Comparison of ENCODE assay signal across 10 cellular contexts in genomic region chr4:108139089-108139488, GRCh38. TPM values are rescaled to one million over a fixed set of nuclear protein-coding genes. Genes with fewer than 3 reads are reported as not detected.
DNase-seq lines count a peak whose midpoint lies in the region; ATAC-seq and TF ChIP-seq lines count a peak whose summit lies in the region.
"Had no signal": no experiment of that assay in that cellular context is flagged by ENCODE, and none has a peak within 500 bp of the region (broad histone marks: within the 10 kb centered on the region; RNA-seq: fewer than 3 reads in every experiment).

No MANE protein-coding gene starts in this region.

- TF ChIP-seq EP300 in suprapubic skin (IDR thresholded peaks at IDR 0.05): no peak

- peaks cover 11% of the 10 kb centered on the region for H3K36me3 Mint-ChIP-seq in activated naive CD8-positive, alpha-beta T cell
- H3K36me3 Mint-ChIP-seq in type B pancreatic cell: no peaks in the 10 kb centered on the region

- WGBS in suprapubic skin: 87% methylated on average over 2 of the region's 2 CpGs

- ATAC-seq in GM18909 (IDR thresholded peaks at IDR 0.05; ENCODE audit: poor library complexity, unreplicated experiment): peak; percentile 67
- peak; percentile 50 for ATAC-seq in HG03064 (IDR thresholded peaks at IDR 0.05; ENCODE audit: low read depth, unreplicated experiment)

- H3K4me3 ChIP-seq in BLaER1 (no peak overlapping the region), suprapubic skin (no peak overlapping the region)

- H4K20me1 ChIP-seq in BLaER1: peaks cover 100% of the 10 kb centered on the region

- H3K27ac ChIP-seq in BLaER1 (no peak overlapping the region), suprapubic skin (no peak overlapping the region)
- H3K27ac ChIP-seq: C4-2B had no signal

- no peak overlapping the region for H3K9ac ChIP-seq in BLaER1

- no peak for DNase-seq in NCI-H2171 (lab: John Stamatoyannopoulos, UW)
- no peak for DNase-seq in type B pancreatic cell (ENCODE audit: extremely low spot score, unreplicated experiment)
- DNase-seq in GM19238 (ENCODE audit: insufficient read length, low spot score): no peak
- DNase-seq in suprapubic skin (ENCODE audit: low spot score in 2 of 2): no peak
- DNase-seq: NCI-H1105 had no signal

- H3K4me3 Mint-ChIP-seq in activated naive CD8-positive, alpha-beta T cell: peak overlapping the region; percentile 90
- no peak overlapping the region for H3K4me3 Mint-ChIP-seq in type B pancreatic cell

- peaks cover 94% of the 10 kb centered on the region for H3K4me1 Mint-ChIP-seq in activated naive CD8-positive, alpha-beta T cell (ENCODE audit: low read depth)
- peaks cover 55% of the 10 kb centered on the region for H3K4me1 Mint-ChIP-seq in type B pancreatic cell (ENCODE audit: unreplicated experiment)

- H3K9me3 ChIP-seq in BLaER1 (no peaks in the 10 kb centered on the region), suprapubic skin (no peaks in the 10 kb centered on the region)

- no peak for TF ChIP-seq POLR2A in suprapubic skin (IDR thresholded peaks at IDR 0.05)

- TF ChIP-seq CTCF in type B pancreatic cell (conservative IDR thresholded peaks at IDR 0.05): no peak
- TF ChIP-seq CTCF in suprapubic skin (IDR thresholded peaks at IDR 0.05): no peak

- H3K4me2 ChIP-seq in BLaER1: peak overlapping the region; percentile 53

- no peaks in the 10 kb centered on the region for H3K9me3 Mint-ChIP-seq in activated naive CD8-positive, alpha-beta T cell (ENCODE audit: low read depth)
- H3K9me3 Mint-ChIP-seq in type B pancreatic cell: no peaks in the 10 kb centered on the region

- H3K27me3 Mint-ChIP-seq in activated naive CD8-positive, alpha-beta T cell: no peaks in the 10 kb centered on the region
- peaks cover 3% of the 10 kb centered on the region for H3K27me3 Mint-ChIP-seq in type B pancreatic cell

- H3K4me1 ChIP-seq in BLaER1 (peaks cover 83% of the 10 kb centered on the region), suprapubic skin (peaks cover 6% of the 10 kb centered on the region)

- peak overlapping the region; percentile 100 for H3K27ac Mint-ChIP-seq in activated naive CD8-positive, alpha-beta T cell
- no peak overlapping the region for H3K27ac Mint-ChIP-seq in type B pancreatic cell

- H3K36me3 ChIP-seq in BLaER1 (peaks cover 64% of the 10 kb centered on the region), suprapubic skin (no peaks in the 10 kb centered on the region)

- peaks cover 38% of the 10 kb centered on the region for H3K27me3 ChIP-seq in BLaER1
- no peaks in the 10 kb centered on the region for H3K27me3 ChIP-seq in suprapubic skin

RNA-seq across cellular contexts. Expression of gene LEF1, which starts 29.6 kb away (rescaled TPM):
- total RNA-seq in type B pancreatic cell (ENCODE audit: low replicate concordance): 14.1 and 66.1 TPM in 2 replicates
- total RNA-seq in suprapubic skin: 10 to 100 TPM in 2 of 4 donors, 1 to 10 TPM in 2; 7.2 to 23.4 (median 14.5) TPM
